In genomic region chr2:61476929-61477589, GRCh38 we compare ENCODE assay signal across 8 cellular contexts. TPM values are rescaled to one million over a fixed set of nuclear protein-coding genes. Genes with fewer than 3 reads are reported as not detected.
DNase-seq lines count a peak whose midpoint lies in the region; ATAC-seq, FAIRE-seq and TF ChIP-seq lines count a peak whose summit lies in the region.
"Not testable (repeated sequence)": the region's sequence is repeated elsewhere in the genome, so short reads cannot be mapped to it uniquely, and the experiment has no call there.

No MANE protein-coding gene starts in this region.

- not testable (repeated sequence) for TF ChIP-seq EP300 in A549 (IDR thresholded peaks at IDR 0.05); K562 (IDR thresholded peaks at IDR 0.05; ENCODE audit: low read length)

- H3K9me3 ChIP-seq in A549; K562 (replicated peaks; ENCODE audit: control insufficient read depth, insufficient read depth, low read depth, low read length); neuronal stem cell (replicated peaks in 1 of 2; ENCODE audit: control insufficient read depth in 2 of 2, insufficient read depth in 1 of 2, low read depth in 1 of 2, low read length in 2 of 2): not testable (repeated sequence)

- BruUV-seq in K562 (replicated peaks; lab: Mats Ljungman, UMichigan): not testable (repeated sequence)

- ATAC-seq in A549; GM18505 (IDR thresholded peaks at IDR 0.05; ENCODE audit: unreplicated experiment); activated T-cell treated with anti-CD3 and anti-CD28 coated beads, Interleukin-2, amount 50 U/mL, for 72 hours (replicated peaks in 1 of 2); memory B cell (ENCODE audit: low read depth): not testable (repeated sequence)
- ATAC-seq in K562: peak; percentile 26

- WGBS in A549 (ENCODE audit: missing lambda C conversion rate): 95% methylated on average over 12 of the region's 12 CpGs
- 60% methylated on average over 11 of the region's 12 CpGs for WGBS in K562 (ENCODE audit: insufficient coverage, low coverage, missing lambda C conversion rate)
- WGBS in neuronal stem cell (ENCODE audit: extremely low coverage in 2 of 2, insufficient read length in 2 of 2, insufficient replicate concordance in 1 of 2), 2 donors: no CpG with 5 or more reads among the region's 12 CpGs

- not testable (repeated sequence) for H3K9me3 Mint-ChIP-seq in activated T-cell treated with anti-CD3 and anti-CD28 coated beads, Interleukin-2, amount 50 U/mL, for 72 hours; memory B cell; type B pancreatic cell

- H3K9me1 ChIP-seq in K562 (ENCODE audit: control insufficient read depth, insufficient read depth, low read length): not testable (repeated sequence)

- not testable (repeated sequence) for FAIRE-seq in A549 (lab: Jason Lieb, UNC)
- FAIRE-seq in K562 (lab: Jason Lieb, UNC): peak; percentile 44

- not testable (repeated sequence) for H3K18ac ChIP-seq in neuronal stem cell (ENCODE audit: low read length)

- not testable (repeated sequence) for H3K27me3 Mint-ChIP-seq in activated T-cell treated with anti-CD3 and anti-CD28 coated beads, Interleukin-2, amount 50 U/mL, for 72 hours (ENCODE audit: low read depth); memory B cell; type B pancreatic cell

- CTCF ChIA-PET in A549 (lab: Yijun Ruan, JAX): interaction anchor here (0.7 to 1.5 kb wide), 2 partner anchors 64 to 182 kb away, joined by 3 to 4 read pairs; no protein-coding TSS in a partner anchor
- CTCF ChIA-PET in RWPE1 (lab: Yijun Ruan, JAX): interaction anchor here (0.6 kb wide), 2 partner anchors 125 to 357 kb away, joined by 3 to 4 read pairs; no protein-coding TSS in a partner anchor
- CTCF ChIA-PET in K562 (lab: Yijun Ruan, JAX; ENCODE audit: low intra/inter-chr PET ratio): not testable (repeated sequence)

- intact Hi-C loops in K562 (cut with micrococcal nuclease): loop anchor here (10.0 kb wide), 1 partner anchor 342 kb away; no protein-coding TSS in a partner anchor

- H2BK5ac ChIP-seq in neuronal stem cell (ENCODE audit: low read length): not testable (repeated sequence)

- H2AFZ ChIP-seq in K562 (ENCODE audit: low read depth, low read length); neuronal stem cell (ENCODE audit: low read length): not testable (repeated sequence)

- TF ChIP-seq POLR2A in A549 (IDR thresholded peaks at IDR 0.05; ENCODE audit: low read length): not testable (repeated sequence)
- TF ChIP-seq POLR2A in GM18505 (IDR thresholded peaks at IDR 0.05; ENCODE audit: borderline replicate concordance, extremely low read depth, insufficient read depth, insufficient read length): peak; percentile 40
- peak; percentile 75 for TF ChIP-seq POLR2A in K562 (conservative IDR thresholded peaks at IDR 0.05)

- not testable (repeated sequence) for H3K4me3 ChIP-seq in A549; K562; neuronal stem cell (ENCODE audit: low read length in 2 of 2)

- not testable (repeated sequence) for H2BK120ac ChIP-seq in neuronal stem cell (ENCODE audit: low read depth, low read length)

- not testable (repeated sequence) for H3K23ac ChIP-seq in neuronal stem cell (ENCODE audit: low read depth, low read length, poor library complexity)

- not testable (repeated sequence) for TF ChIP-seq RAD21 in A549 (conservative IDR thresholded peaks at IDR 0.05 in 1 of 2, IDR thresholded peaks at IDR 0.05 in 1 of 2); K562 (CRISPR knock-in tag; conservative IDR thresholded peaks at IDR 0.05 in 1 of 2, IDR thresholded peaks at IDR 0.05 in 1 of 2)

- H3K4me1 Mint-ChIP-seq in activated T-cell treated with anti-CD3 and anti-CD28 coated beads, Interleukin-2, amount 50 U/mL, for 72 hours (ENCODE audit: low read depth); memory B cell; type B pancreatic cell (ENCODE audit: unreplicated experiment): not testable (repeated sequence)

- not testable (repeated sequence) for H3K4me3 Mint-ChIP-seq in activated T-cell treated with anti-CD3 and anti-CD28 coated beads, Interleukin-2, amount 50 U/mL, for 72 hours; memory B cell; type B pancreatic cell

- H3K36me3 Mint-ChIP-seq in activated T-cell treated with anti-CD3 and anti-CD28 coated beads, Interleukin-2, amount 50 U/mL, for 72 hours (ENCODE audit: insufficient read depth in 2 of 2): peaks cover 1 to 21% of the 10 kb centered on the region in 2 donors
- H3K36me3 Mint-ChIP-seq in memory B cell: not testable (repeated sequence)
- peaks cover 17% of the 10 kb centered on the region for H3K36me3 Mint-ChIP-seq in type B pancreatic cell

- not testable (repeated sequence) for H3K9ac ChIP-seq in K562 (ENCODE audit: insufficient read depth in 1 of 2, low read depth in 2 of 2, low read length in 2 of 2); neuronal stem cell (ENCODE audit: low read depth, low read length, poor library complexity)

- not testable (repeated sequence) for H3K4me1 ChIP-seq in A549; K562 (replicated peaks in 1 of 2; ENCODE audit: control insufficient read depth in 2 of 2, insufficient read depth in 2 of 2, low read length in 2 of 2); neuronal stem cell (ENCODE audit: control insufficient read depth in 2 of 2, insufficient read depth in 1 of 2, low read depth in 1 of 2, low read length in 2 of 2)

- not testable (repeated sequence) for H4K20me1 ChIP-seq in K562 (replicated peaks; ENCODE audit: control insufficient read depth, insufficient read depth, low read length)

- not testable (repeated sequence) for H3K14ac ChIP-seq in neuronal stem cell (ENCODE audit: low read length)

- not testable (repeated sequence) for H4K91ac ChIP-seq in neuronal stem cell (ENCODE audit: low read depth, low read length, poor library complexity)

- H3K27ac ChIP-seq in A549; K562 (ENCODE audit: extremely low read depth, low read depth, low read length); neuronal stem cell (replicated peaks; ENCODE audit: low read length): not testable (repeated sequence)
- H3K27ac ChIP-seq in RWPE1: peak overlapping the region; percentile 41

- H2BK12ac ChIP-seq in neuronal stem cell (ENCODE audit: low read length): not testable (repeated sequence)

- H3K79me1 ChIP-seq in neuronal stem cell (ENCODE audit: low read depth, low read length): not testable (repeated sequence)

- POLR2A ChIA-PET in A549 (lab: Yijun Ruan, JAX): interaction anchor here (0.6 to 1.0 kb wide), 2 partner anchors 29 to 491 kb away, joined by 3 to 11 read pairs; no protein-coding TSS in a partner anchor
- POLR2A ChIA-PET in RWPE1 (lab: Yijun Ruan, JAX; ENCODE audit: low non-redundant PET): not testable (repeated sequence)
- POLR2A ChIA-PET in K562 (lab: Yijun Ruan, JAX): interaction anchor here (0.8 to 1.4 kb wide), 3 partner anchors 13 to 18 kb away, joined by 3 to 4 read pairs (median 3); no protein-coding TSS in a partner anchor

- H2BK15ac ChIP-seq in neuronal stem cell (ENCODE audit: low read length): not testable (repeated sequence)

- H3K79me2 ChIP-seq in K562 (ENCODE audit: control insufficient read depth, insufficient read depth, low read length): peaks cover 15% of the 10 kb centered on the region

- H3K27ac Mint-ChIP-seq in activated T-cell treated with anti-CD3 and anti-CD28 coated beads, Interleukin-2, amount 50 U/mL, for 72 hours: peak overlapping the region; percentile 68
- peak overlapping the region; percentile 73 for H3K27ac Mint-ChIP-seq in memory B cell
- H3K27ac Mint-ChIP-seq in type B pancreatic cell: peak overlapping the region; percentile 23

- not testable (repeated sequence) for H3K4ac ChIP-seq in neuronal stem cell (ENCODE audit: low read length)

- peaks cover 62% of the 10 kb centered on the region for H3K36me3 ChIP-seq in K562 (ENCODE audit: control insufficient read depth, insufficient read depth, low read length)
- peaks cover 18 to 65% of the 10 kb centered on the region in 2 donors for H3K36me3 ChIP-seq in neuronal stem cell (replicated peaks in 1 of 2; ENCODE audit: control insufficient read depth in 2 of 2, insufficient read depth in 2 of 2, low read length in 2 of 2)

- H3K27me3 ChIP-seq in K562 (ENCODE audit: control insufficient read depth in 2 of 2, insufficient read depth in 2 of 2, low read length in 2 of 2); neuronal stem cell (ENCODE audit: control insufficient read depth in 3 of 3, insufficient read depth in 3 of 3, low read depth in 1 of 3, low read length in 3 of 3): not testable (repeated sequence)

- not testable (repeated sequence) for DNase-seq in A549 (ENCODE audit: low read depth in 1 of 2, low spot score in 1 of 2); RWPE1 (ENCODE audit: low spot score); activated T-cell treated with anti-CD3 and anti-CD28 coated beads, Interleukin-2, amount 50 U/mL, for 72 hours; K562 (ENCODE audit: extremely low read depth in 1 of 4, low spot score in 3 of 4); memory B cell (ENCODE audit: low spot score in 2 of 2); neuronal stem cell (ENCODE audit: low spot score); type B pancreatic cell (ENCODE audit: extremely low spot score, unreplicated experiment)

- not testable (repeated sequence) for TF ChIP-seq CTCF in A549 (IDR thresholded peaks at IDR 0.05); RWPE1 (conservative IDR thresholded peaks at IDR 0.05; ENCODE audit: low read depth); K562 (IDR thresholded peaks at IDR 0.05 in 2 of 3, conservative IDR thresholded peaks at IDR 0.05 in 1 of 3; ENCODE audit: insufficient read depth in 2 of 3, low read depth in 1 of 3, low read length in 3 of 3); type B pancreatic cell (conservative IDR thresholded peaks at IDR 0.05)

- not testable (repeated sequence) for H3K4me2 ChIP-seq in A549; K562 (ENCODE audit: insufficient read depth, low read length); neuronal stem cell (ENCODE audit: insufficient read depth, low read length, poor library complexity, severe bottlenecking)

- peak overlapping the region; percentile 3 for H4K8ac ChIP-seq in neuronal stem cell (ENCODE audit: low read depth, low read length)

- not testable (repeated sequence) for H2AK5ac ChIP-seq in neuronal stem cell (ENCODE audit: low read depth, low read length)

- in situ Hi-C loops in K562 (cut with MboI): not testable (repeated sequence)

RNA-seq across cellular contexts. Expression of gene USP34, which starts 6.2 kb away (rescaled TPM):
- 132 TPM in 2 replicates for polyA plus RNA-seq in A549 (2011; rRNA removed)
- polyA plus RNA-seq in A549 (2012; cell fraction: cytosol; rRNA removed): 23.8 and 26.5 TPM in 2 replicates
- 35.8 and 62.6 TPM in 2 replicates for polyA plus RNA-seq in A549 (2012; cell fraction: nucleus; rRNA removed)
- 47.7 to 50.7 TPM (median 48.2 TPM) in 3 replicates for polyA plus RNA-seq in A549 (2017; fragmentation: RNase III; extraction: RNeasy Plus Mini Kit Qiagen cat#74134 plus additional on column Dnase treatment)
- 178 and 191 TPM in 2 replicates for polyA minus RNA-seq in A549 (2011; rRNA and poly(A)+ RNA removed)
- 100 to 1,000 TPM in 1 of 2 donors, 10 to 100 TPM in 1; 100.0 to 104 TPM for total RNA-seq in activated T-cell treated with anti-CD3 and anti-CD28 coated beads, Interleukin-2, amount 50 U/mL, for 72 hours
- total RNA-seq in K562 (2011; cell fraction: chromatin; rRNA removed; ENCODE audit: low replicate concordance): 203 and 710 TPM in 2 replicates
- 62.7 and 117 TPM in 2 replicates for total RNA-seq in K562 (2011; cell fraction: nucleolus; rRNA removed)
- 187 and 292 TPM in 2 replicates for total RNA-seq in K562 (2011; cell fraction: nucleoplasm; rRNA removed)
- 61.8 and 61.9 TPM in 2 replicates for total RNA-seq in K562 (2014; rRNA removed)
- total RNA-seq in K562 (2014; rRNA removed; fragmentation: Illumina TruSeq; extraction: Trizol): 98.7 and 111 TPM in 2 replicates
- total RNA-seq in K562 (2015; rRNA removed; fragmentation: Illumina TruSeq; extraction: Trizol): 89.9 and 94.3 TPM in 2 replicates
- 67.8 and 73.6 TPM in 2 replicates for total RNA-seq in K562 (2021)
- polyA plus RNA-seq in K562 (2011; rRNA removed): 69.1 and 82.1 TPM in 2 replicates
- 24.1 and 44.7 TPM in 2 replicates for polyA plus RNA-seq in K562 (2011; cell fraction: cytosol; rRNA removed)
- polyA plus RNA-seq in K562 (2011; cell fraction: nucleus; rRNA removed): 109 and 150 TPM in 2 replicates
- polyA plus RNA-seq in K562 (2012): 46.1 and 63.7 TPM in 2 replicates
- 83.8 and 108 TPM in 2 replicates for polyA plus RNA-seq in K562 (2014; fragmentation: Illumina TruSeq; extraction: Trizol)
- polyA plus RNA-seq in K562 (2014; fragmentation: Nextera tagmentation; extraction: Ambion mirVana): 10 to 100 TPM; 19.8 to 38.7 TPM
- polyA plus RNA-seq in K562 (2014; rRNA removed): 48.3 and 54.1 TPM in 2 replicates
- polyA minus RNA-seq in K562 (2011; rRNA and poly(A)+ RNA removed): 252 and 297 TPM in 2 replicates
- polyA minus RNA-seq in K562 (2011; cell fraction: cytosol; rRNA and poly(A)+ RNA removed): 70.3 and 94.8 TPM in 2 replicates
- 139 and 212 TPM in 2 replicates for polyA minus RNA-seq in K562 (2011; cell fraction: nucleus; rRNA and poly(A)+ RNA removed)
- polyA plus RNA-seq in neuronal stem cell (2013, experiment 1 of 2): 40.9 TPM
- polyA plus RNA-seq in neuronal stem cell (2013, experiment 2 of 2): 40.8 TPM
- 82.6 and 94.7 TPM in 2 replicates for total RNA-seq in type B pancreatic cell (ENCODE audit: low replicate concordance)

Comparison
In these comparisons a context has a peak if more than half of its experiments do, and no peak if none do; other contexts are left out.
1. H3K27ac Mint-ChIP-seq: peak in every context shown above with its lines; median percentile 73 in memory B cell; 68 in activated T-cell treated with anti-CD3 and anti-CD28 coated beads, Interleukin-2, amount 50 U/mL, for 72 hours; 23 in type B pancreatic cell.